12 cellular contexts compared by ENCODE assay signal in genomic region chr13:110250258-110250891, GRCh38. TPM values are rescaled to one million over a fixed set of nuclear protein-coding genes. Genes with fewer than 3 reads are reported as not detected.
DNase-seq lines count a peak whose midpoint lies in the region; ATAC-seq and TF ChIP-seq lines count a peak whose summit lies in the region.
"Had no signal": no experiment of that assay in that cellular context is flagged by ENCODE, and none has a peak within 500 bp of the region (broad histone marks: within the 10 kb centered on the region; RNA-seq: fewer than 3 reads in every experiment).

No MANE protein-coding gene starts in this region.

- H3K27me3 Mint-ChIP-seq in activated naive CD4-positive, alpha-beta T cell treated with anti-CD3 and anti-CD28 coated beads for 36 hours (ENCODE audit: low read depth), result peaks cover 14% of the 10 kb centered on the region

- peak; percentile 86 for DNase-seq in HCEC 1CT
- DNase-seq in cardiac fibroblast (ENCODE audit: low read depth in 2 of 2), result peak; percentile 88 to 94
- peak; percentile 25 for DNase-seq in kidney glomerular epithelial cell (lab: John Stamatoyannopoulos, UW)
- no peak for DNase-seq in NCI-H1930 (lab: John Stamatoyannopoulos, UW)
- DNase-seq in SK-N-DZ (ENCODE audit: low spot score), result no peak
- DNase-seq in activated naive CD4-positive, alpha-beta T cell treated with anti-CD3 and anti-CD28 coated beads for 36 hours, result no peak
- DNase-seq: DND-41, PC-9 had no signal

- H3K4me1 Mint-ChIP-seq in activated naive CD4-positive, alpha-beta T cell treated with anti-CD3 and anti-CD28 coated beads for 36 hours (ENCODE audit: low read depth), result no peaks in the 10 kb centered on the region

- H3K4me3 ChIP-seq in cardiac fibroblast (replicated peaks in 1 of 2; ENCODE audit: low read depth in 2 of 2, low read length in 2 of 2), result no peak overlapping the region
- H3K4me3 ChIP-seq in skin epidermis, result no peak overlapping the region
- H3K4me3 ChIP-seq: PC-9 had no signal

- H3K4me3 Mint-ChIP-seq in activated naive CD4-positive, alpha-beta T cell treated with anti-CD3 and anti-CD28 coated beads for 36 hours, result no peak overlapping the region
- H3K4me3 Mint-ChIP-seq: neural crest cell; stimulated activated naive CD8-positive, alpha-beta T cell treated with anti-CD3 and anti-CD28 coated beads, Interleukin-15, Interleukin-2, amounts not matched to agents 100 ng/mL and 50 ng/mL, for 24 hours had no signal

- no peak for TF ChIP-seq CTCF in cardiac fibroblast (IDR thresholded peaks at IDR 0.05; ENCODE audit: low read depth, low read length)

- peak overlapping the region in 11 of 21 experiments; percentile 16 to 79 (median 42) for H3K27ac ChIP-seq in skin epidermis
- H3K27ac ChIP-seq: PC-9 had no signal

- H3K36me3 Mint-ChIP-seq in activated naive CD4-positive, alpha-beta T cell treated with anti-CD3 and anti-CD28 coated beads for 36 hours (ENCODE audit: low read depth), result no peaks in the 10 kb centered on the region

- CTCF ChIA-PET in activated naive CD4-positive, alpha-beta T cell treated with anti-CD3 and anti-CD28 coated beads for 36 hours (lab: Charles Lee), result no interaction called here

- H3K27ac Mint-ChIP-seq in activated naive CD4-positive, alpha-beta T cell treated with anti-CD3 and anti-CD28 coated beads for 36 hours, result no peak overlapping the region
- H3K27ac Mint-ChIP-seq: stimulated activated naive CD8-positive, alpha-beta T cell treated with anti-CD3 and anti-CD28 coated beads, Interleukin-15, Interleukin-2, amounts not matched to agents 100 ng/mL and 50 ng/mL, for 24 hours had no signal

- H3K9me3 Mint-ChIP-seq in activated naive CD4-positive, alpha-beta T cell treated with anti-CD3 and anti-CD28 coated beads for 36 hours, result peaks cover 3% of the 10 kb centered on the region
- H3K9me3 Mint-ChIP-seq: neural crest cell; stimulated activated naive CD8-positive, alpha-beta T cell treated with anti-CD3 and anti-CD28 coated beads, Interleukin-15, Interleukin-2, amounts not matched to agents 100 ng/mL and 50 ng/mL, for 24 hours had no signal

- no peak for ATAC-seq in HG03457 (IDR thresholded peaks at IDR 0.05; ENCODE audit: unreplicated experiment)

- intact Hi-C loops in activated naive CD4-positive, alpha-beta T cell treated with anti-CD3 and anti-CD28 coated beads for 36 hours (cut with micrococcal nuclease), result no loop called here

RNA-seq across cellular contexts. Expression of gene COL4A1, which starts 56.6 kb away (rescaled TPM):
- polyA plus RNA-seq in SK-N-DZ (2014; cell fraction: cytosol; rRNA removed), result 47.5 and 48.2 TPM in 2 replicates
- polyA plus RNA-seq in SK-N-DZ (2014; cell fraction: nucleus; rRNA removed), result 44.8 and 49.1 TPM in 2 replicates
- total RNA-seq in activated naive CD4-positive, alpha-beta T cell treated with anti-CD3 and anti-CD28 coated beads for 36 hours, result under 1 TPM in 1 of 2 experiments, not detected in 1; 0.07 TPM

RNA-seq across cellular contexts. Expression of gene COL4A2, which starts 56.7 kb away (rescaled TPM):
- polyA plus RNA-seq in SK-N-DZ (2014; cell fraction: cytosol; rRNA removed), result 65.4 and 81.9 TPM in 2 replicates
- 108 and 116 TPM in 2 replicates for polyA plus RNA-seq in SK-N-DZ (2014; cell fraction: nucleus; rRNA removed)
- not detected for total RNA-seq in activated naive CD4-positive, alpha-beta T cell treated with anti-CD3 and anti-CD28 coated beads for 36 hours

Comparison
In these comparisons a context has a peak if more than half of its experiments do, and no peak if none do; other contexts are left out.
1. DNase-seq: peak in HCEC 1CT (single experiment), cardiac fibroblast (2 of 2) and kidney glomerular epithelial cell (single experiment); none in NCI-H1930 (0 of 2), SK-N-DZ (single experiment) and activated naive CD4-positive, alpha-beta T cell treated with anti-CD3 and anti-CD28 coated beads for 36 hours (single experiment).